23 cellular contexts compared by ENCODE assay signal in the genomic region with DNA sequence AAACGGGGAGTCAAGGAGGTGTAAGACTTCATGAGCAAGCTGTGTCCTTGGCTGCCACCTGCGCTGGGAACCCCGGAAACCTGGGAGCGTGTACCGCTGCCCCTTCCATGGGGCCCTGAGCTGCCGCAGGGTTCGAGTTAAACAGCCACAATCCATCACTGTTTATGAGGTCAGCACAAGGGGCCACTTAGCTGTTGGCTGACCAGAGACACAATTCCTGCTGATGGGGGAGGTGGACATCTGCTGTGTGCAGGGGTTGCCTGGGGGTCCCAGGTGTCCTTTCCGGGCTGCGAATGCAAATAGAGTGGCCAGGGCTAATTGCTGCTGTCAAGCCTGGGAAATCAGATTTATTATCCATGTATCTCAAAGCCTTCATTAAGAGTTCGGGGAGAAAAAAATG.
"Had no signal": no experiment of that assay in that cellular context is flagged by ENCODE, and none has a peak within 500 bp of the region (broad histone marks: within the 10 kb centered on the region; RNA-seq: fewer than 3 reads in every experiment).

No MANE protein-coding gene starts in this region.

- H3K4me1 ChIP-seq: SJSA1 had no signal

- FAIRE-seq: HTR-8/SVneo, K562, RCC 7860 had no signal

- H3K36me3 ChIP-seq: SJSA1 had no signal

- H3K4me3 ChIP-seq: K562, SJSA1, SK-N-MC had no signal

- DNase-seq: Kasumi-1, MM.1S, NCI-H1092 treated with DMSO at 0.1 percent for 48 hours, NCI-H1436, NCI-H1694 treated with DMSO at 0.1 percent for 48 hours, NCI-H1930, NCI-H2081, NCI-H2107, NCI-H2227 treated with DMSO at 0.1 percent for 48 hours, NCI-H524, NCI-H526 treated with DMSO at 0.1 percent for 48 hours, NCI-H774, Right ventricle myocardium superior, RPMI8226, SIG-M5 had no signal

- H3K4me1 Mint-ChIP-seq: IgD-negative memory B cell had no signal

- ATAC-seq: K562 had no signal

- H3K36me3 Mint-ChIP-seq: IgD-negative memory B cell had no signal

- H3K27me3 ChIP-seq: SJSA1 had no signal

- H3K27ac Mint-ChIP-seq: IgD-negative memory B cell had no signal

- H3K27ac ChIP-seq: HL-60, KMS-11, SJSA1, SK-N-MC had no signal

- H3K4me3 Mint-ChIP-seq: IgD-negative memory B cell had no signal
